ENCODE assay signal across 12 cellular contexts in genomic region chr10:112898540-112899395, GRCh38. TPM values are rescaled to one million over a fixed set of nuclear protein-coding genes. Genes with fewer than 3 reads are reported as not detected.
A peak's percentile ranks its signal among the peaks of the same experiment; 100 is the strongest.
DNase-seq lines count a peak whose midpoint lies in the region; ATAC-seq, FAIRE-seq and TF ChIP-seq lines count a peak whose summit lies in the region.
"Had no signal": no experiment of that assay in that cellular context is flagged by ENCODE, and none has a peak within 500 bp of the region (broad histone marks: within the 10 kb centered on the region; RNA-seq: fewer than 3 reads in every experiment).

No MANE protein-coding gene starts in this region.

- H3K27me3 ChIP-seq in adrenal gland (no peaks in the 10 kb centered on the region), neuronal stem cell (ENCODE audit: control insufficient read depth in 3 of 3, insufficient read depth in 3 of 3, low read depth in 1 of 3, low read length in 3 of 3) (no peaks in the 10 kb centered on the region)
- H3K27me3 ChIP-seq: ascending aorta had no signal

- no peak overlapping the region for H4K8ac ChIP-seq in neuronal stem cell (ENCODE audit: low read depth, low read length)

- H2BK12ac ChIP-seq in neuronal stem cell (ENCODE audit: low read length): no peak overlapping the region

- peak; percentile 28 for ATAC-seq in left ventricle myocardium superior
- ATAC-seq in HG03571 (IDR thresholded peaks at IDR 0.05; ENCODE audit: unreplicated experiment): no peak

- no peak overlapping the region for H3K9ac ChIP-seq in neuronal stem cell (ENCODE audit: low read depth, low read length, poor library complexity)

- H3K4me2 ChIP-seq in neuronal stem cell (ENCODE audit: insufficient read depth, low read length, poor library complexity, severe bottlenecking): peak overlapping the region; percentile 71

- H3K14ac ChIP-seq in neuronal stem cell (ENCODE audit: low read length): no peak overlapping the region

- 33 to 43% (median 39%) methylated on average over 21 to 24 of the region's 24 CpGs for WGBS in adrenal gland, 4 donors
- no CpG with 5 or more reads among the region's 24 CpGs for WGBS in neuronal stem cell (ENCODE audit: extremely low coverage in 2 of 2, insufficient read length in 2 of 2, insufficient replicate concordance in 1 of 2), 2 donors

- TF ChIP-seq CTCF in adrenal gland (IDR thresholded peaks at IDR 0.05): no peak

- no peaks in the 10 kb centered on the region for H3K36me3 ChIP-seq in adrenal gland (replicated peaks in 1 of 2)
- H3K36me3 ChIP-seq in neuronal stem cell (replicated peaks in 1 of 2; ENCODE audit: control insufficient read depth in 2 of 2, insufficient read depth in 2 of 2, low read length in 2 of 2): no peaks in the 10 kb centered on the region
- H3K36me3 ChIP-seq: ascending aorta had no signal

- H2BK120ac ChIP-seq in neuronal stem cell (ENCODE audit: low read depth, low read length): no peak overlapping the region

- H2AFZ ChIP-seq in neuronal stem cell (ENCODE audit: low read length): peak overlapping the region; percentile 84

- no peak overlapping the region for H2BK15ac ChIP-seq in neuronal stem cell (ENCODE audit: low read length)

- H3K79me1 ChIP-seq in neuronal stem cell (ENCODE audit: low read depth, low read length): no peaks in the 10 kb centered on the region

- peak overlapping the region; percentile 94 for H3K18ac ChIP-seq in neuronal stem cell (ENCODE audit: low read length)

- peak overlapping the region in 1 of 4 donors; percentile 17 for H3K4me3 ChIP-seq in adrenal gland
- peak overlapping the region; percentile 24 to 36 for H3K4me3 ChIP-seq in neuronal stem cell (ENCODE audit: low read length in 2 of 2)

- H4K91ac ChIP-seq in neuronal stem cell (ENCODE audit: low read depth, low read length, poor library complexity): no peak overlapping the region

- no peak overlapping the region for H2BK5ac ChIP-seq in neuronal stem cell (ENCODE audit: low read length)

- TF ChIP-seq POLR2A in adrenal gland (IDR thresholded peaks at IDR 0.05): no peak

- intact Hi-C loops in adrenal gland (cut with DNase I): no loop called here
- intact Hi-C loops in left ventricle myocardium superior (cut with micrococcal nuclease): no loop called here

- FAIRE-seq in frontal cortex (lab: Jason Lieb, UNC): no peak

- H2AK5ac ChIP-seq in neuronal stem cell (ENCODE audit: low read depth, low read length): no peak overlapping the region

- no peak overlapping the region for H3K4ac ChIP-seq in neuronal stem cell (ENCODE audit: low read length)

- H3K4me1 ChIP-seq in adrenal gland (replicated peaks in 1 of 2) (no peaks in the 10 kb centered on the region), neuronal stem cell (ENCODE audit: control insufficient read depth in 2 of 2, insufficient read depth in 1 of 2, low read depth in 1 of 2, low read length in 2 of 2) (peaks cover 8 to 12% of the 10 kb centered on the region in 2 donors)

- DNase-seq in DMS53 (lab: John Stamatoyannopoulos, UW) (peak; percentile 87), adrenal gland (peak in 5 of 7 donors; percentile 4 to 69 (median 19)), left ventricle myocardium superior (no peak), neuronal stem cell (ENCODE audit: low spot score) (peak; percentile 53), amniotic stem cell (lab: John Stamatoyannopoulos, UW) (no peak), frontal cortex (ENCODE audit: low spot score in 2 of 2) (no peak), NCI-H748 (lab: John Stamatoyannopoulos, UW; ENCODE audit: unreplicated experiment) (no peak)
- DNase-seq: activated B cell treated with CpG ODN at 0.5 μM for 24 hours; CD4-positive, alpha-beta T cell; NCI-H510A had no signal

- H3K23ac ChIP-seq in neuronal stem cell (ENCODE audit: low read depth, low read length, poor library complexity): no peak overlapping the region

- H3K27ac ChIP-seq in adrenal gland (no peak overlapping the region), neuronal stem cell (replicated peaks; ENCODE audit: low read length) (peak overlapping the region; percentile 65)
- H3K27ac ChIP-seq: ascending aorta had no signal

- H3K9me3 ChIP-seq in adrenal gland (replicated peaks in 1 of 3): no peaks in the 10 kb centered on the region
- H3K9me3 ChIP-seq in neuronal stem cell (replicated peaks in 1 of 2; ENCODE audit: control insufficient read depth in 2 of 2, insufficient read depth in 1 of 2, low read depth in 1 of 2, low read length in 2 of 2): no peaks in the 10 kb centered on the region
- H3K9me3 ChIP-seq: ascending aorta had no signal

RNA-seq across cellular contexts. Expression of gene TCF7L2, which starts 51.3 kb away (rescaled TPM):
- total RNA-seq in adrenal gland (10 to 100 TPM in 7 of 8 donors, 1 to 10 TPM in 1; 8.7 to 24.7 (median 14.8) TPM), left ventricle myocardium superior (13.5 TPM), frontal cortex (0.82 TPM)
- 10 to 100 TPM; 10.5 to 23.2 (median 18.6) TPM for polyA plus RNA-seq in adrenal gland
- polyA plus RNA-seq in neuronal stem cell (2013, experiment 1 of 2): 67.4 TPM
- polyA plus RNA-seq in neuronal stem cell (2013, experiment 2 of 2): 70.5 TPM

Comparison
In these comparisons a context has a peak if more than half of its experiments do, and no peak if none do; other contexts are left out.
1. DNase-seq: peak in DMS53 (single experiment), adrenal gland (5 of 7) and neuronal stem cell (single experiment); none in left ventricle myocardium superior (single experiment), amniotic stem cell (single experiment), frontal cortex (0 of 2) and NCI-H748 (single experiment).